Comparison of ENCODE assay signal across 8 cellular contexts in genomic region chr2:173884403-173884802, GRCh38.
A peak's percentile ranks its signal among the peaks of the same experiment; 100 is the strongest.
DNase-seq lines count a peak whose midpoint lies in the region; ATAC-seq and TF ChIP-seq lines count a peak whose summit lies in the region.

No MANE protein-coding gene starts in this region.

- CTCF ChIA-PET in activated CD8-positive, alpha-beta T cell treated with anti-CD3 and anti-CD28 coated beads, Interleukin-2, amount 10 ng/mL, durations not matched to agents 7 days and 5 days (lab: Charles Lee), result interaction anchor here (0.9 to 2.2 kb wide), 2 partner anchors 457 to 460 kb away, joined by 3 to 11 read pairs; no protein-coding TSS in a partner anchor

- H3K36me3 ChIP-seq in DOHH2 (ENCODE audit: control insufficient read depth, low read length) (no peaks in the 10 kb centered on the region), sigmoid colon (no peaks in the 10 kb centered on the region)

- 72 to 78% methylated on average over 1 of the region's 1 CpG for WGBS in sigmoid colon, 2 donors

- H3F3A ChIP-seq in DOHH2 (ENCODE audit: control insufficient read depth, insufficient read depth), result peaks cover 10% of the 10 kb centered on the region

- H3K27me3 ChIP-seq in DOHH2 (ENCODE audit: control insufficient read depth, low read length) (no peaks in the 10 kb centered on the region), sigmoid colon (peaks cover 0 to 3% (median 0%) of the 10 kb centered on the region in 3 donors)

- ATAC-seq in activated CD8-positive, alpha-beta T cell treated with anti-CD3 and anti-CD28 coated beads, Interleukin-2, amount 10 ng/mL, durations not matched to agents 7 days and 5 days, result no peak
- ATAC-seq in GM18907 (IDR thresholded peaks at IDR 0.05; ENCODE audit: unreplicated experiment), result no peak

- H3K27ac ChIP-seq in DOHH2 (ENCODE audit: low read depth, low read length) (no peak overlapping the region), sigmoid colon (no peak overlapping the region)

- no peaks in the 10 kb centered on the region for H3K9me2 ChIP-seq in DOHH2 (replicated peaks; ENCODE audit: control insufficient read depth, low read length)

- DNase-seq in HT1080 (ENCODE audit: low read depth), result peak; percentile 15
- peak; percentile 24 for DNase-seq in activated CD8-positive, alpha-beta T cell treated with anti-CD3 and anti-CD28 coated beads, Interleukin-2, amount 10 ng/mL, durations not matched to agents 7 days and 5 days
- peak; percentile 41 for DNase-seq in glomerular visceral epithelial cell (ENCODE audit: extremely low spot score)
- peak; percentile 70 for DNase-seq in sigmoid colon
- no peak for DNase-seq in NCI-H526 treated with DMSO at 0.1 percent for 48 hours (lab: John Stamatoyannopoulos, UW)
- no peak for DNase-seq in T1000 (lab: John Stamatoyannopoulos, UW)

- H3K36me3 Mint-ChIP-seq in activated CD8-positive, alpha-beta T cell treated with anti-CD3 and anti-CD28 coated beads, Interleukin-2, amount 10 ng/mL, durations not matched to agents 7 days and 5 days (ENCODE audit: low read depth), result no peaks in the 10 kb centered on the region

- intact Hi-C loops in sigmoid colon (cut with DNase I), result loop anchor here (2.0 kb wide), 2 partner anchors 156 to 456 kb away; no protein-coding TSS in a partner anchor

- POLR2A ChIA-PET in activated CD8-positive, alpha-beta T cell treated with anti-CD3 and anti-CD28 coated beads, Interleukin-2, amount 10 ng/mL, durations not matched to agents 7 days and 5 days (lab: Charles Lee), result no interaction called here

- TF ChIP-seq EP300 in sigmoid colon (IDR thresholded peaks at IDR 0.05), result no peak

- peaks cover 52% of the 10 kb centered on the region for H3K4me1 ChIP-seq in DOHH2 (ENCODE audit: control insufficient read depth, low read length)
- H3K4me1 ChIP-seq in sigmoid colon, result no peaks in the 10 kb centered on the region

- peaks cover 6% of the 10 kb centered on the region for H3K9me3 Mint-ChIP-seq in activated CD8-positive, alpha-beta T cell treated with anti-CD3 and anti-CD28 coated beads, Interleukin-2, amount 10 ng/mL, durations not matched to agents 7 days and 5 days (ENCODE audit: insufficient read depth)

- no peaks in the 10 kb centered on the region for H3K4me1 Mint-ChIP-seq in activated CD8-positive, alpha-beta T cell treated with anti-CD3 and anti-CD28 coated beads, Interleukin-2, amount 10 ng/mL, durations not matched to agents 7 days and 5 days (ENCODE audit: low read depth)

- no peak for TF ChIP-seq POLR2A in sigmoid colon (IDR thresholded peaks at IDR 0.05)

- H3K9me3 ChIP-seq in DOHH2 (ENCODE audit: control insufficient read depth, insufficient read depth, low read length) (peaks cover 10% of the 10 kb centered on the region), sigmoid colon (peaks cover 0 to 3% (median 0%) of the 10 kb centered on the region in 4 donors)

- TF ChIP-seq CTCF in DOHH2 (IDR thresholded peaks at IDR 0.05; ENCODE audit: low read depth, low read length, poor library complexity, severe bottlenecking) (peak; percentile 50), sigmoid colon (IDR thresholded peaks at IDR 0.05) (peak in 3 of 4 experiments; percentile 11 to 57 (median 32))

- H3K4me3 ChIP-seq in DOHH2 (ENCODE audit: low read length) (no peak overlapping the region), sigmoid colon (no peak overlapping the region)

- H3K4me3 Mint-ChIP-seq in activated CD8-positive, alpha-beta T cell treated with anti-CD3 and anti-CD28 coated beads, Interleukin-2, amount 10 ng/mL, durations not matched to agents 7 days and 5 days, result no peak overlapping the region

- H3K27me3 Mint-ChIP-seq in activated CD8-positive, alpha-beta T cell treated with anti-CD3 and anti-CD28 coated beads, Interleukin-2, amount 10 ng/mL, durations not matched to agents 7 days and 5 days (ENCODE audit: low read depth), result peaks cover 25% of the 10 kb centered on the region

- H4K20me1 ChIP-seq in DOHH2 (ENCODE audit: control insufficient read depth, insufficient read depth, low read depth, low read length), result no peaks in the 10 kb centered on the region

- H3K27ac Mint-ChIP-seq in activated CD8-positive, alpha-beta T cell treated with anti-CD3 and anti-CD28 coated beads, Interleukin-2, amount 10 ng/mL, durations not matched to agents 7 days and 5 days, result no peak overlapping the region

- H3K4me2 ChIP-seq in DOHH2 (ENCODE audit: low read length), result no peak overlapping the region

- H3K79me2 ChIP-seq in DOHH2 (ENCODE audit: control insufficient read depth, low read length), result no peaks in the 10 kb centered on the region

Comparison
In these comparisons a context has a peak if more than half of its experiments do, and no peak if none do; other contexts are left out.
1. DNase-seq: peak in HT1080 (single experiment), activated CD8-positive, alpha-beta T cell treated with anti-CD3 and anti-CD28 coated beads, Interleukin-2, amount 10 ng/mL, durations not matched to agents 7 days and 5 days (single experiment), glomerular visceral epithelial cell (single experiment) and sigmoid colon (single experiment); none in NCI-H526 treated with DMSO at 0.1 percent for 48 hours (single experiment) and T1000 (single experiment).